8 cellular contexts compared by ENCODE assay signal in the genomic region with DNA sequence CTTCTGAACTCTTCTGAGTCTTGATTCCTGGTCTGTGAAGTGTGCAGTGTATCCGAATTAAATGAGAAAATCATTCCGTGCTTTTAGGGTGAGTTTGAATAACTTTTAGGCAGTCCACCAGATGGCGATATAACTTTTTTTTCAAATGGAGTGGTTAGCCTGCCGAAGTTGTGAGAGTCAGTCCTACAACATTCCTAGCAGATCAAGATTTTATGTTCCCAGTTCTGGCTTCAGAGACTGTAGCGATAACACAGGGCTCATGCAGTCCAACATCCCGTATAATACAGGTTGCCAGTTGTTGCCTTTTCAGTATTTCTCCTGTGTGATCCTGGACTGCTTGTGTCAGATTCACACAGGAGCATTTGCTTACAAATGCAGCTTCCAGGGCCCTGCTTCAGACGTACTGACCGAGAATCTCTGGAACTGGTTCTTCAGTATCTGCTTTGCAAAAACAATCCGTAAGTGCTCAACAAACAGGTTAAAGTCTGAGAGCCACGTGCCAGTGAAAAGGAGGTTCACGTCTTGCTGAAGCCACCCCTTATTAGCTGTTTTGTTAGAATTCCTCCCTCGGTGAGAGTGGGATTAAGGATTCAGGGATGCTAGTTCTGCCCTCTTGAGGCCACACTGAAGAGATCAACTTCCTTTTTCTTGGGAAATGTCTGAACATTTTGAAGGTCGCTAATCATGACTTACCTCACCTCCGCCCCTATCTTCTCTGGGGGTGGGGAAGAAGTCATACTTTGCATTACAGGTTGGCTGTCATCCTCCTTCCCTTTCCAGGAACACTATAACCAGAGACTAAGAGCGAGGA. TPM values are rescaled to one million over a fixed set of nuclear protein-coding genes. Genes with fewer than 3 reads are reported as not detected.
DNase-seq lines count a peak whose midpoint lies in the region; ATAC-seq and TF ChIP-seq lines count a peak whose summit lies in the region.

No MANE protein-coding gene starts in this region.

- intact Hi-C loops in Right ventricle myocardium inferior (cut with DNase I), result loop anchor here (5.0 kb wide), 2 partner anchors 46 to 366 kb away; a partner anchor contains a TSS
- intact Hi-C loops in cardiac septum (cut with DNase I), result loop anchor here (5.0 to 10.0 kb wide), 2 partner anchors 46 to 363 kb away; a partner anchor contains a TSS
- intact Hi-C loops in mucosa of descending colon (cut with DNase I, micrococcal nuclease), result loop anchor here in 1 of 2 donors (1.0 kb wide), 1 partner anchor 46 kb away; no protein-coding TSS in a partner anchor
- intact Hi-C loops in posterior cingulate gyrus (cut with DNase I), result loop anchor here (1.0 kb wide), 1 partner anchor 46 kb away; no protein-coding TSS in a partner anchor

- ATAC-seq in Right ventricle myocardium inferior, result peak; percentile 80
- ATAC-seq in mucosa of descending colon, result peak; percentile 93

- H3K36me3 ChIP-seq in SJSA1 (no peaks in the 10 kb centered on the region), mucosa of descending colon (ENCODE audit: low read depth) (no peaks in the 10 kb centered on the region)

- no peaks in the 10 kb centered on the region for H3K9me3 ChIP-seq in SJSA1 (replicated peaks)
- no peaks in the 10 kb centered on the region for H3K9me3 ChIP-seq in mucosa of descending colon

- DNase-seq in Right ventricle myocardium inferior (ENCODE audit: missing footprints) (no peak), cardiac septum (ENCODE audit: low spot score) (no peak), HT1080 (ENCODE audit: low read depth) (peak; percentile 62), SJSA1 (ENCODE audit: low read depth in 1 of 2, low spot score in 2 of 2) (peak in 1 of 2 experiments; percentile 90), epithelial cell of prostate (ENCODE audit: low read depth, low spot score) (no peak), mucosa of descending colon (peak in 1 of 3 donors; percentile 28), posterior cingulate gyrus (no peak)
- no peak for DNase-seq in stimulated activated CD4-positive, alpha-beta T cell treated with anti-CD3 and anti-CD28 coated beads, Interleukin-4, amount 100 ng/mL, for 24 hours

- H3K4me1 ChIP-seq in SJSA1 (replicated peaks) (peaks cover 7% of the 10 kb centered on the region; the same call in 1 of the 2 replicates), mucosa of descending colon (ENCODE audit: low read depth) (no peaks in the 10 kb centered on the region)

- H3K27ac ChIP-seq in SJSA1, result no peak overlapping the region
- peak overlapping the region; percentile 33 for H3K27ac ChIP-seq in epithelial cell of prostate

- H3K27me3 ChIP-seq in SJSA1 (replicated peaks), result 0 out of 2 replicates have a peak, but pooled peaks cover 3% of the 10 kb centered on the region

- H3K4me3 ChIP-seq in SJSA1 (peak overlapping the region; percentile 31), mucosa of descending colon (no peak overlapping the region)

- TF ChIP-seq CTCF in mucosa of descending colon (IDR thresholded peaks at IDR 0.05), result peak; percentile 28

RNA-seq across cellular contexts. Expression of a gene that starts 22.8 kb away (rescaled TPM):
- total RNA-seq in Right ventricle myocardium inferior, result 19.8 TPM
- 15.3 TPM for total RNA-seq in cardiac septum
- total RNA-seq in HT1080 (2014; rRNA removed; shearing (Covaris generic)), result 4.4 and 5.9 TPM in 2 replicates
- polyA plus RNA-seq in HT1080 (2015; cell fraction: cytosol; rRNA removed), result 14.0 and 15.5 TPM in 2 replicates
- 6.1 and 6.4 TPM in 2 replicates for polyA plus RNA-seq in HT1080 (2015; cell fraction: nucleus; rRNA removed)
- 9.7 and 14.3 TPM in 2 replicates for total RNA-seq in SJSA1 (2014; rRNA removed; shearing (Covaris generic))
- total RNA-seq in mucosa of descending colon, result 10 to 100 TPM in 2 of 3 donors, 1 to 10 TPM in 1; 9.3 to 21.6 (median 19.2) TPM

RNA-seq across cellular contexts. Expression of a gene that starts 42.5 kb away (rescaled TPM):
- 46.4 TPM for total RNA-seq in Right ventricle myocardium inferior
- 44.9 TPM for total RNA-seq in cardiac septum
- total RNA-seq in HT1080 (2014; rRNA removed; shearing (Covaris generic)), result 30.5 and 40.8 TPM in 2 replicates
- 32.2 and 43.3 TPM in 2 replicates for polyA plus RNA-seq in HT1080 (2015; cell fraction: cytosol; rRNA removed)
- 62.4 and 66.8 TPM in 2 replicates for polyA plus RNA-seq in HT1080 (2015; cell fraction: nucleus; rRNA removed)
- total RNA-seq in SJSA1 (2014; rRNA removed; shearing (Covaris generic)), result 38.7 and 63.4 TPM in 2 replicates
- 10 to 100 TPM; 50.8 to 56.4 (median 52.9) TPM for total RNA-seq in mucosa of descending colon

RNA-seq across cellular contexts. Expression of a gene that starts 45.0 kb away (rescaled TPM):
- total RNA-seq in Right ventricle myocardium inferior (not detected), cardiac septum (not detected), mucosa of descending colon (under 1 TPM in 1 of 3 donors, not detected in 2; 0.17 TPM)
- total RNA-seq in HT1080 (2014; rRNA removed; shearing (Covaris generic)), result 0.08 and 0.10 TPM in 2 replicates
- polyA plus RNA-seq in HT1080 (2015; cell fraction: cytosol; rRNA removed), result 0.31 and 1.4 TPM in 2 replicates
- polyA plus RNA-seq in HT1080 (2015; cell fraction: nucleus; rRNA removed), result 0.68 and 0.78 TPM in 2 replicates
- total RNA-seq in SJSA1 (2014; rRNA removed; shearing (Covaris generic)), result not detected in 2 replicates
